17 cellular contexts compared by ENCODE assay signal in genomic region chrX:71664889-71665491, GRCh38. TPM values are rescaled to one million over a fixed set of nuclear protein-coding genes. Genes with fewer than 3 reads are reported as not detected.
DNase-seq lines count a peak whose midpoint lies in the region; ATAC-seq and TF ChIP-seq lines count a peak whose summit lies in the region.
"Had no signal": no experiment of that assay in that cellular context is flagged by ENCODE, and none has a peak within 500 bp of the region (broad histone marks: within the 10 kb centered on the region; RNA-seq: fewer than 3 reads in every experiment).

No MANE protein-coding gene starts in this region.

- peak; percentile 38 for ATAC-seq in sciatic nerve
- no peak for ATAC-seq in GM18511 (IDR thresholded peaks at IDR 0.05; ENCODE audit: unreplicated experiment)
- ATAC-seq: CD8-positive, alpha-beta T cell had no signal

- CTCF ChIA-PET in activated naive CD4-positive, alpha-beta T cell treated with anti-CD3 and anti-CD28 coated beads, Interleukin-2, amount 10 ng/mL, durations not matched to agents 7 days and 5 days (lab: Charles Lee) = interaction anchor here (0.9 to 1.0 kb wide), 2 partner anchors 135 to 695 kb away, joined by 3 read pairs; no protein-coding TSS in a partner anchor

- intact Hi-C loops in sciatic nerve (cut with DNase I) = no loop called here

- H3K9me3 Mint-ChIP-seq in chondrocyte (ENCODE audit: low read depth) = no peaks in the 10 kb centered on the region
- H3K9me3 Mint-ChIP-seq in activated naive CD4-positive, alpha-beta T cell treated with anti-CD3 and anti-CD28 coated beads, Interleukin-2, amount 10 ng/mL, durations not matched to agents 7 days and 5 days = no peaks in the 10 kb centered on the region
- H3K9me3 Mint-ChIP-seq: CD14-positive monocyte; CD8-positive, alpha-beta T cell had no signal

- TF ChIP-seq CTCF in fibroblast of the aortic adventitia (IDR thresholded peaks at IDR 0.05; ENCODE audit: insufficient read depth, low read length) (no peak), chondrocyte (IDR thresholded peaks at IDR 0.05) (no peak)

- peak; percentile 21 for DNase-seq in activated CD4-positive, alpha-beta T cell treated with anti-CD3 and anti-CD28 coated beads for 48 hours
- no peak for DNase-seq in activated CD4-positive, alpha-beta T cell treated with anti-CD3 and anti-CD28 coated beads, Interleukin-2, amount 50 U/mL, for 48 hours
- DNase-seq in NCI-H82 (lab: John Stamatoyannopoulos, UW) (peak; percentile 79), fibroblast of the aortic adventitia (ENCODE audit: low read depth) (peak; percentile 8), sciatic nerve (ENCODE audit: low spot score) (no peak), chondrocyte (ENCODE audit: low spot score) (no peak)
- DNase-seq in activated naive CD4-positive, alpha-beta T cell treated with anti-CD3 and anti-CD28 coated beads, Interleukin-2, amount 10 ng/mL, durations not matched to agents 7 days and 5 days = no peak
- DNase-seq: CD8-positive, alpha-beta T cell; DMS153; DMS79 treated with DMSO at 0.1 percent for 48 hours; GDM1 had no signal

- no peak overlapping the region for H3K27ac Mint-ChIP-seq in chondrocyte (ENCODE audit: unreplicated experiment)
- H3K27ac Mint-ChIP-seq in activated naive CD4-positive, alpha-beta T cell treated with anti-CD3 and anti-CD28 coated beads, Interleukin-2, amount 10 ng/mL, durations not matched to agents 7 days and 5 days = no peak overlapping the region
- H3K27ac Mint-ChIP-seq: CD8-positive, alpha-beta T cell; IgD-negative memory B cell had no signal

- H3K4me3 Mint-ChIP-seq in chondrocyte (ENCODE audit: unreplicated experiment) = no peak overlapping the region
- no peak overlapping the region for H3K4me3 Mint-ChIP-seq in activated naive CD4-positive, alpha-beta T cell treated with anti-CD3 and anti-CD28 coated beads, Interleukin-2, amount 10 ng/mL, durations not matched to agents 7 days and 5 days
- H3K4me3 Mint-ChIP-seq: CD14-positive monocyte; CD8-positive, alpha-beta T cell; IgD-negative memory B cell had no signal

- no peaks in the 10 kb centered on the region for H3K27me3 Mint-ChIP-seq in chondrocyte (ENCODE audit: low read depth)
- peaks cover 36% of the 10 kb centered on the region for H3K27me3 Mint-ChIP-seq in activated naive CD4-positive, alpha-beta T cell treated with anti-CD3 and anti-CD28 coated beads, Interleukin-2, amount 10 ng/mL, durations not matched to agents 7 days and 5 days

- no peaks in the 10 kb centered on the region for H3K4me1 Mint-ChIP-seq in chondrocyte (ENCODE audit: low read depth)
- H3K4me1 Mint-ChIP-seq in activated naive CD4-positive, alpha-beta T cell treated with anti-CD3 and anti-CD28 coated beads, Interleukin-2, amount 10 ng/mL, durations not matched to agents 7 days and 5 days = peaks cover 22% of the 10 kb centered on the region

- H3K4me3 ChIP-seq in fibroblast of the aortic adventitia (ENCODE audit: low read depth, low read length) = no peak overlapping the region

- no peaks in the 10 kb centered on the region for H3K36me3 Mint-ChIP-seq in chondrocyte (ENCODE audit: low read depth)
- no peaks in the 10 kb centered on the region for H3K36me3 Mint-ChIP-seq in activated naive CD4-positive, alpha-beta T cell treated with anti-CD3 and anti-CD28 coated beads, Interleukin-2, amount 10 ng/mL, durations not matched to agents 7 days and 5 days
- H3K36me3 Mint-ChIP-seq: CD14-positive monocyte; CD8-positive, alpha-beta T cell; IgD-negative memory B cell had no signal

RNA-seq across cellular contexts. Expression of gene CXCR3, which starts 46.7 kb away (rescaled TPM):
- total RNA-seq in fibroblast of the aortic adventitia (ENCODE audit: low replicate concordance) (not detected in 2 replicates), sciatic nerve (0.31 TPM), chondrocyte (not detected in 3 replicates)
- total RNA-seq: A673, H1, HT1080 had no signal

RNA-seq across cellular contexts. Expression of gene CXorf49, which starts 53.1 kb away (rescaled TPM):
- total RNA-seq in fibroblast of the aortic adventitia (ENCODE audit: low replicate concordance) = not detected in 2 replicates
- total RNA-seq in sciatic nerve = not detected
- not detected in 3 replicates for total RNA-seq in chondrocyte
- total RNA-seq: A673; CD8-positive, alpha-beta T cell; H1; HT1080 had no signal

Comparison
In these comparisons a context has a peak if more than half of its experiments do, and no peak if none do; other contexts are left out.
1. DNase-seq: peak in activated CD4-positive, alpha-beta T cell treated with anti-CD3 and anti-CD28 coated beads for 48 hours (single experiment), NCI-H82 (single experiment) and fibroblast of the aortic adventitia (single experiment); none in activated CD4-positive, alpha-beta T cell treated with anti-CD3 and anti-CD28 coated beads, Interleukin-2, amount 50 U/mL, for 48 hours (0 of 2), sciatic nerve (single experiment), chondrocyte (single experiment) and activated naive CD4-positive, alpha-beta T cell treated with anti-CD3 and anti-CD28 coated beads, Interleukin-2, amount 10 ng/mL, durations not matched to agents 7 days and 5 days (single experiment).